Comparison of ENCODE assay signal across 11 cellular contexts in genomic region chr4:184348311-184349233, GRCh38.
DNase-seq lines count a peak whose midpoint lies in the region; ATAC-seq and TF ChIP-seq lines count a peak whose summit lies in the region.
"Had no signal": no experiment of that assay in that cellular context is flagged by ENCODE, and none has a peak within 500 bp of the region (broad histone marks: within the 10 kb centered on the region; RNA-seq: fewer than 3 reads in every experiment).

No MANE protein-coding gene starts in this region.

- H3K27me3 Mint-ChIP-seq in activated CD4-positive, alpha-beta memory T cell treated with anti-CD3 and anti-CD28 coated beads, Interleukin-2, amount 10 ng/mL, durations not matched to agents 7 days and 5 days: no peaks in the 10 kb centered on the region

- H3K36me3 ChIP-seq in left lung (no peaks in the 10 kb centered on the region), suprapubic skin (no peaks in the 10 kb centered on the region)

- H3K4me3 ChIP-seq in cardiac fibroblast (replicated peaks in 1 of 2; ENCODE audit: low read depth in 2 of 2, low read length in 2 of 2): no peak overlapping the region
- H3K4me3 ChIP-seq in left lung: no peak overlapping the region
- no peak overlapping the region for H3K4me3 ChIP-seq in suprapubic skin

- H3K4me1 ChIP-seq in left lung: peaks cover 21 to 72% of the 10 kb centered on the region in 2 donors
- peaks cover 54% of the 10 kb centered on the region for H3K4me1 ChIP-seq in suprapubic skin

- CTCF ChIA-PET in activated CD4-positive, alpha-beta memory T cell treated with anti-CD3 and anti-CD28 coated beads, Interleukin-2, amount 10 ng/mL, durations not matched to agents 7 days and 5 days (lab: Charles Lee): no interaction called here

- intact Hi-C loops in left lung (cut with DNase I): no loop called here

- no peaks in the 10 kb centered on the region for H3K9me3 Mint-ChIP-seq in activated CD4-positive, alpha-beta memory T cell treated with anti-CD3 and anti-CD28 coated beads, Interleukin-2, amount 10 ng/mL, durations not matched to agents 7 days and 5 days
- H3K9me3 Mint-ChIP-seq: HFFc6 had no signal

- WGBS in suprapubic skin: 64% methylated on average over 15 of the region's 15 CpGs

- H3K4me3 Mint-ChIP-seq in activated CD4-positive, alpha-beta memory T cell treated with anti-CD3 and anti-CD28 coated beads, Interleukin-2, amount 10 ng/mL, durations not matched to agents 7 days and 5 days: no peak overlapping the region
- H3K4me3 Mint-ChIP-seq: HFFc6 had no signal

- ATAC-seq in left lung (peak; percentile 37), GM21367 (IDR thresholded peaks at IDR 0.05; ENCODE audit: unreplicated experiment) (no peak)

- no peaks in the 10 kb centered on the region for H3K27me3 ChIP-seq in left lung
- no peaks in the 10 kb centered on the region for H3K27me3 ChIP-seq in suprapubic skin

- no peak for TF ChIP-seq CTCF in cardiac fibroblast (IDR thresholded peaks at IDR 0.05; ENCODE audit: low read depth, low read length)
- TF ChIP-seq CTCF in left lung (IDR thresholded peaks at IDR 0.05): no peak
- no peak for TF ChIP-seq CTCF in suprapubic skin (IDR thresholded peaks at IDR 0.05)

- POLR2A ChIA-PET in activated CD4-positive, alpha-beta memory T cell treated with anti-CD3 and anti-CD28 coated beads, Interleukin-2, amount 10 ng/mL, durations not matched to agents 7 days and 5 days (lab: Charles Lee): interaction anchor here (1.1 kb wide), 1 partner anchor 385 kb away, joined by 3 read pairs; the partner anchor contains the start of gene CENPU

- peak; percentile 20 for DNase-seq in HuH-7.5 (ENCODE audit: low spot score)
- peak; percentile 24 to 93 for DNase-seq in cardiac fibroblast (ENCODE audit: low read depth in 2 of 2)
- no peak for DNase-seq in left lung
- no peak for DNase-seq in suprapubic skin (ENCODE audit: low spot score in 2 of 2)
- no peak for DNase-seq in activated CD4-positive, alpha-beta T cell treated with anti-CD3 and anti-CD28 coated beads, Interleukin-2, amount 50 U/mL, for 4 hours
- DNase-seq in dermis blood vessel endothelial cell: no peak
- DNase-seq in activated CD4-positive, alpha-beta memory T cell treated with anti-CD3 and anti-CD28 coated beads, Interleukin-2, amount 10 ng/mL, durations not matched to agents 7 days and 5 days: no peak
- DNase-seq: activated naive CD4-positive, alpha-beta T cell; HFFc6; NCI-H1048 had no signal

- H3K27ac ChIP-seq in left lung: peak overlapping the region; percentile 82 to 99
- peak overlapping the region; percentile 89 for H3K27ac ChIP-seq in suprapubic skin

- H3K9me3 ChIP-seq in left lung (no peaks in the 10 kb centered on the region), suprapubic skin (no peaks in the 10 kb centered on the region)

- TF ChIP-seq EP300 in suprapubic skin (IDR thresholded peaks at IDR 0.05): no peak

- TF ChIP-seq POLR2A in suprapubic skin (IDR thresholded peaks at IDR 0.05): no peak

- H3K36me3 Mint-ChIP-seq in activated CD4-positive, alpha-beta memory T cell treated with anti-CD3 and anti-CD28 coated beads, Interleukin-2, amount 10 ng/mL, durations not matched to agents 7 days and 5 days (ENCODE audit: low read depth): no peaks in the 10 kb centered on the region

- H3K4me1 Mint-ChIP-seq in activated CD4-positive, alpha-beta memory T cell treated with anti-CD3 and anti-CD28 coated beads, Interleukin-2, amount 10 ng/mL, durations not matched to agents 7 days and 5 days: peaks cover 15% of the 10 kb centered on the region

- H3K27ac Mint-ChIP-seq in activated CD4-positive, alpha-beta memory T cell treated with anti-CD3 and anti-CD28 coated beads, Interleukin-2, amount 10 ng/mL, durations not matched to agents 7 days and 5 days: no peak overlapping the region
- H3K27ac Mint-ChIP-seq: HFFc6 had no signal

Comparison
In these comparisons a context has a peak if more than half of its experiments do, and no peak if none do; other contexts are left out.
1. DNase-seq: peak in HuH-7.5 (single experiment) and cardiac fibroblast (2 of 2); none in left lung (0 of 2), suprapubic skin (0 of 2), activated CD4-positive, alpha-beta T cell treated with anti-CD3 and anti-CD28 coated beads, Interleukin-2, amount 50 U/mL, for 4 hours (0 of 2), dermis blood vessel endothelial cell (single experiment) and activated CD4-positive, alpha-beta memory T cell treated with anti-CD3 and anti-CD28 coated beads, Interleukin-2, amount 10 ng/mL, durations not matched to agents 7 days and 5 days (single experiment).